Comparison of ENCODE assay signal across 8 cellular contexts in genomic region chr18:12408247-12408869, GRCh38. TPM values are rescaled to one million over a fixed set of nuclear protein-coding genes. Genes with fewer than 3 reads are reported as not detected.
A peak's percentile ranks its signal among the peaks of the same experiment; 100 is the strongest.
DNase-seq lines count a peak whose midpoint lies in the region; ATAC-seq, FAIRE-seq and TF ChIP-seq lines count a peak whose summit lies in the region.

No MANE protein-coding gene starts in this region.

- H3K4me1 ChIP-seq in Karpas-422 (ENCODE audit: low read length) (peaks cover 12% of the 10 kb centered on the region), GM12878 (ENCODE audit: control insufficient read depth, insufficient read depth, low read length) (peaks cover 4% of the 10 kb centered on the region), kidney (ENCODE audit: control insufficient read depth in 1 of 2, insufficient read depth in 1 of 2, low read depth in 1 of 2, low read length in 2 of 2) (peaks cover 0 to 4% of the 10 kb centered on the region in 2 donors)

- TF ChIP-seq POLR2A in GM12878 (IDR thresholded peaks at IDR 0.05; ENCODE audit: low read depth, low read length): no peak

- intact Hi-C loops in GM12878 (cut with micrococcal nuclease; ENCODE audit: unreplicated experiment) (no loop called here), kidney (cut with DNase I) (no loop called here)

- H3K4me2 ChIP-seq in Karpas-422 (ENCODE audit: low read depth, low read length, poor library complexity, severe bottlenecking) (peak overlapping the region; percentile 72), GM12878 (ENCODE audit: control insufficient read depth, insufficient read depth) (peak overlapping the region; percentile 98)

- H3K9me2 ChIP-seq in Karpas-422 (replicated peaks; ENCODE audit: insufficient read depth, low read length): no peaks in the 10 kb centered on the region

- H3K27ac ChIP-seq in Karpas-422 (ENCODE audit: low read length) (peak overlapping the region; percentile 56; the same call in 1 of the 2 replicates), GM12878 (ENCODE audit: control insufficient read depth, insufficient read depth) (peak overlapping the region; percentile 68), kidney (ENCODE audit: low read depth in 2 of 2, low read length in 2 of 2) (no peak overlapping the region)

- H3K27me3 Mint-ChIP-seq in stimulated activated naive B cell treated with anti-CD40 and anti-IgM and Interleukin-4, amounts not matched to agents 10 μg/mL and 1 μg/mL and 100 μg/mL, for 72 hours: peaks cover 17 to 21% of the 10 kb centered on the region in 2 donors

- POLR2A ChIA-PET in GM12878 (lab: Charles Lee): interaction anchor here (1.1 to 1.7 kb wide), 2 partner anchors 31 to 32 kb away, joined by 3 to 13 read pairs; partner anchors contain the start of gene AFG3L2

- BruUV-seq in GM12878 (replicated peaks; lab: Mats Ljungman, UMichigan): no TSS peak

- TF ChIP-seq EP300 in GM12878 (IDR thresholded peaks at IDR 0.05; ENCODE audit: borderline replicate concordance in 1 of 2, control insufficient read depth in 1 of 2, low read depth in 2 of 2, low read length in 2 of 2): no peak

- H3K36me3 Mint-ChIP-seq in stimulated activated naive B cell treated with anti-CD40 and anti-IgM and Interleukin-4, amounts not matched to agents 10 μg/mL and 1 μg/mL and 100 μg/mL, for 72 hours: peaks cover 0 to 2% of the 10 kb centered on the region in 2 donors

- ATAC-seq in GM12878: no peak
- ATAC-seq in stimulated activated naive B cell treated with anti-CD40 and anti-IgM and Interleukin-4, amounts not matched to agents 10 μg/mL and 1 μg/mL and 100 μg/mL, for 72 hours (replicated peaks): peak; percentile 18 to 28
- ATAC-seq in HG02970 (IDR thresholded peaks at IDR 0.05; ENCODE audit: low FRiP score, unreplicated experiment): no peak

- H2AFZ ChIP-seq in Karpas-422 (ENCODE audit: low read length) (no peak overlapping the region), GM12878 (ENCODE audit: control insufficient read depth, low read depth, low read length) (peak overlapping the region; percentile 94)

- peak overlapping the region; percentile 83 for H3K27ac Mint-ChIP-seq in stimulated activated naive B cell treated with anti-CD40 and anti-IgM and Interleukin-4, amounts not matched to agents 10 μg/mL and 1 μg/mL and 100 μg/mL, for 72 hours

- CTCF ChIA-PET in GM12878 (lab: Yijun Ruan, JAX): interaction anchor here (1.2 to 1.7 kb wide), 2 partner anchors 15 to 31 kb away, joined by 3 to 7 read pairs; no protein-coding TSS in a partner anchor

- TF ChIP-seq RAD21 in GM12878 (IDR thresholded peaks at IDR 0.05; ENCODE audit: insufficient read depth, low read depth, low read length): no peak

- H3K27me3 ChIP-seq in Karpas-422 (ENCODE audit: low read length) (no peaks in the 10 kb centered on the region), GM12878 (replicated peaks in 1 of 2; ENCODE audit: control insufficient read depth in 2 of 2, insufficient read depth in 2 of 2, low read length in 1 of 2) (peaks cover 3 to 9% of the 10 kb centered on the region in 2 experiments)

- RAD21 ChIA-PET in GM12878 (lab: Charles Lee; ENCODE audit: unreplicated experiment): interaction anchor here (1.0 to 1.7 kb wide), 2 partner anchors 15 to 32 kb away, joined by 6 to 17 read pairs; partner anchors contain the start of gene AFG3L2

- H3K79me2 ChIP-seq in Karpas-422 (ENCODE audit: low read length): peaks cover 34% of the 10 kb centered on the region
- H3K79me2 ChIP-seq in GM12878 (ENCODE audit: control insufficient read depth, insufficient read depth, low read length): peaks cover 16% of the 10 kb centered on the region

- DNase-seq in SKM-1 (lab: John Stamatoyannopoulos, UW; ENCODE audit: unreplicated experiment): peak; percentile 16
- no peak for DNase-seq in SKM-1 treated with dmso at 0.1 percent for 144 hours (lab: John Stamatoyannopoulos, UW; ENCODE audit: unreplicated experiment)
- DNase-seq in Karpas-422: peak; percentile 61
- no peak for DNase-seq in GM12878 (ENCODE audit: low read depth, low spot score)
- DNase-seq in kidney: no peak
- peak; percentile 10 for DNase-seq in stimulated activated naive B cell treated with anti-CD40 and anti-IgM and Interleukin-4, amounts not matched to agents 10 μg/mL and 1 μg/mL and 100 μg/mL, for 72 hours
- no peak for DNase-seq in COLO829 (ENCODE audit: low spot score)

- peaks cover 13 to 26% of the 10 kb centered on the region in 2 donors for H3K4me1 Mint-ChIP-seq in stimulated activated naive B cell treated with anti-CD40 and anti-IgM and Interleukin-4, amounts not matched to agents 10 μg/mL and 1 μg/mL and 100 μg/mL, for 72 hours

- peak overlapping the region; percentile 82 for H3K9ac ChIP-seq in Karpas-422 (ENCODE audit: low read length)
- peak overlapping the region; percentile 76 for H3K9ac ChIP-seq in GM12878 (ENCODE audit: control insufficient read depth, insufficient read depth, low read length)
- peak overlapping the region; percentile 2 to 13 for H3K9ac ChIP-seq in kidney (ENCODE audit: low read length in 2 of 2)

- H3K4me3 ChIP-seq in Karpas-422 (ENCODE audit: low read length) (peak overlapping the region; percentile 89), GM12878 (peak overlapping the region; percentile 64), kidney (ENCODE audit: low read length in 2 of 2) (peak overlapping the region; percentile 39 to 54)

- H3K9me3 ChIP-seq in Karpas-422 (ENCODE audit: low read length) (no peaks in the 10 kb centered on the region), GM12878 (replicated peaks; ENCODE audit: control insufficient read depth, insufficient read depth, low read length) (no peaks in the 10 kb centered on the region), kidney (ENCODE audit: control insufficient read depth in 1 of 2, low read length in 2 of 2) (no peaks in the 10 kb centered on the region)

- peak; percentile 38 for FAIRE-seq in GM12878 (lab: Jason Lieb, UNC)
- no peak for FAIRE-seq in kidney (lab: Jason Lieb, UNC)

- in situ Hi-C loops in GM12878 (cut with MboI): no loop called here

- H4K20me1 ChIP-seq in Karpas-422 (ENCODE audit: insufficient read depth, low read depth, low read length) (no peaks in the 10 kb centered on the region), GM12878 (ENCODE audit: control insufficient read depth, insufficient read depth) (no peaks in the 10 kb centered on the region)

- H3K9me3 Mint-ChIP-seq in stimulated activated naive B cell treated with anti-CD40 and anti-IgM and Interleukin-4, amounts not matched to agents 10 μg/mL and 1 μg/mL and 100 μg/mL, for 72 hours: no peaks in the 10 kb centered on the region

- SMC1A ChIA-PET in GM12878 (lab: Charles Lee; ENCODE audit: uncharacterized antibody, unreplicated experiment): interaction anchor here (1.2 kb wide), 1 partner anchor 31 kb away, joined by 4 read pairs; the partner anchor contains the start of gene AFG3L2

- H3K36me3 ChIP-seq in Karpas-422 (ENCODE audit: insufficient read depth, low read length) (no peaks in the 10 kb centered on the region), GM12878 (ENCODE audit: control insufficient read depth in 2 of 2, insufficient read depth in 2 of 2, low read length in 1 of 2) (no peaks in the 10 kb centered on the region), kidney (ENCODE audit: control insufficient read depth in 1 of 2, insufficient read depth in 2 of 2, low read length in 2 of 2) (no peaks in the 10 kb centered on the region)

- H3K4me3 Mint-ChIP-seq in stimulated activated naive B cell treated with anti-CD40 and anti-IgM and Interleukin-4, amounts not matched to agents 10 μg/mL and 1 μg/mL and 100 μg/mL, for 72 hours: peak overlapping the region; percentile 80 to 87

- WGBS in GM12878 (ENCODE audit: insufficient coverage, insufficient replicate concordance, low lambda C conversion rate, missing lambda C conversion rate): 11% methylated on average over 17 of the region's 32 CpGs

- TF ChIP-seq CTCF in GM12878 (IDR thresholded peaks at IDR 0.05 in 2 of 3, conservative IDR thresholded peaks at IDR 0.05 in 1 of 3; ENCODE audit: control insufficient read depth in 2 of 3, extremely low read depth in 1 of 3, insufficient read depth in 1 of 3, low read depth in 3 of 3, low read length in 3 of 3) (no peak), kidney (IDR thresholded peaks at IDR 0.05; ENCODE audit: borderline replicate concordance, extremely low read depth, insufficient read depth) (no peak)

RNA-seq across cellular contexts. Expression of gene PRELID3A, which starts 0.6 kb away (rescaled TPM):
- total RNA-seq in Karpas-422 (2014; rRNA removed; shearing (Covaris generic); ENCODE audit: low replicate concordance): 2.3 and 5.6 TPM in 2 replicates
- total RNA-seq in GM12878 (2013; cell fraction: nucleolus; rRNA removed): 35.5 and 38.9 TPM in 2 replicates
- total RNA-seq in GM12878 (2014; rRNA removed): 6.0 and 11.0 TPM in 2 replicates
- total RNA-seq in GM12878 (2014; rRNA removed; fragmentation: Illumina TruSeq; extraction: Trizol): 6.9 and 7.3 TPM in 2 replicates
- 10.0 and 13.1 TPM in 2 replicates for total RNA-seq in GM12878 (2021)
- polyA plus RNA-seq in GM12878 (2011; ENCODE audit: low read depth): 2.8 TPM
- 6.1 and 7.6 TPM in 2 replicates for polyA plus RNA-seq in GM12878 (2011; rRNA removed)
- polyA plus RNA-seq in GM12878 (2011; cell fraction: cytosol; rRNA removed): 5.7 and 7.4 TPM in 2 replicates
- polyA plus RNA-seq in GM12878 (2011; cell fraction: nucleus; rRNA removed): 35.5 and 36.8 TPM in 2 replicates
- 5.6 and 6.6 TPM in 2 replicates for polyA plus RNA-seq in GM12878 (2012)
- 4.7 and 7.3 TPM in 2 replicates for polyA plus RNA-seq in GM12878 (2014; fragmentation: Illumina TruSeq; extraction: Trizol)
- polyA plus RNA-seq in GM12878 (2014; fragmentation: Nextera tagmentation; extraction: Ambion mirVana): 1 to 10 TPM in 1 of 2 experiments, under 1 TPM in 1; 0.43 to 1.2 TPM
- 14.3 and 19.4 TPM in 2 replicates for polyA plus RNA-seq in GM12878 (2014; rRNA removed)
- 1 to 10 TPM; 7.3 to 9.1 TPM for polyA plus RNA-seq in GM12878 (2016; fragmentation: Nextera tagmentation; extraction: Ambion mirVana)
- 1.8 and 3.0 TPM in 2 replicates for polyA minus RNA-seq in GM12878 (2011; rRNA and poly(A)+ RNA removed)
- 2.9 TPM in 1 of 2 replicates, not detected in the other for polyA minus RNA-seq in GM12878 (2011; cell fraction: cytosol; rRNA and poly(A)+ RNA removed)
- 2.9 and 8.0 TPM in 2 replicates for polyA minus RNA-seq in GM12878 (2011; cell fraction: nucleus; rRNA and poly(A)+ RNA removed)
- total RNA-seq in kidney: 2.7 TPM
- 0.80 TPM for polyA plus RNA-seq in kidney (ENCODE audit: insufficient read depth, low read depth, low replicate concordance)

RNA-seq across cellular contexts. Expression of gene AFG3L2, which starts 31.3 kb away (rescaled TPM):
- total RNA-seq in Karpas-422 (2014; rRNA removed; shearing (Covaris generic); ENCODE audit: low replicate concordance): 34.2 and 48.8 TPM in 2 replicates
- total RNA-seq in GM12878 (2013; cell fraction: nucleolus; rRNA removed): 76.0 and 83.0 TPM in 2 replicates
- total RNA-seq in GM12878 (2014; rRNA removed) (57.9 and 62.9 TPM in 2 replicates), GM12878 (2014; rRNA removed; fragmentation: Illumina TruSeq; extraction: Trizol) (67.7 and 71.0 TPM in 2 replicates), GM12878 (2021) (63.8 and 68.0 TPM in 2 replicates), kidney (55.9 TPM)
- polyA plus RNA-seq in GM12878 (2011; ENCODE audit: low read depth): 27.0 TPM
- polyA plus RNA-seq in GM12878 (2011; rRNA removed) (49.6 and 62.2 TPM in 2 replicates), GM12878 (2014; fragmentation: Illumina TruSeq; extraction: Trizol) (57.6 and 70.8 TPM in 2 replicates), GM12878 (2014; fragmentation: Nextera tagmentation; extraction: Ambion mirVana) (10 to 100 TPM; 21.0 to 21.6 TPM), GM12878 (2014; rRNA removed) (50.4 and 56.1 TPM in 2 replicates), GM12878 (2016; fragmentation: Nextera tagmentation; extraction: Ambion mirVana) (10 to 100 TPM; 66.6 to 72.7 TPM), kidney (ENCODE audit: insufficient read depth, low read depth, low replicate concordance) (62.7 TPM)
- polyA plus RNA-seq in GM12878 (2011; cell fraction: cytosol; rRNA removed): 32.0 and 33.2 TPM in 2 replicates
- 46.8 and 48.9 TPM in 2 replicates for polyA plus RNA-seq in GM12878 (2011; cell fraction: nucleus; rRNA removed)
- 35.5 and 37.8 TPM in 2 replicates for polyA plus RNA-seq in GM12878 (2012)
- polyA minus RNA-seq in GM12878 (2011; rRNA and poly(A)+ RNA removed): 41.6 and 42.9 TPM in 2 replicates
- 17.1 and 23.5 TPM in 2 replicates for polyA minus RNA-seq in GM12878 (2011; cell fraction: cytosol; rRNA and poly(A)+ RNA removed)
- polyA minus RNA-seq in GM12878 (2011; cell fraction: nucleus; rRNA and poly(A)+ RNA removed): 16.3 and 27.9 TPM in 2 replicates

Comparison
In these comparisons a context has a peak if more than half of its experiments do, and no peak if none do; other contexts are left out.
1. DNase-seq: peak in SKM-1 (single experiment), Karpas-422 (single experiment) and stimulated activated naive B cell treated with anti-CD40 and anti-IgM and Interleukin-4, amounts not matched to agents 10 μg/mL and 1 μg/mL and 100 μg/mL, for 72 hours (single experiment); none in SKM-1 treated with dmso at 0.1 percent for 144 hours (single experiment), GM12878 (single experiment), kidney (single experiment) and COLO829 (single experiment).
2. H3K27ac ChIP-seq: peak in Karpas-422 (single experiment) and GM12878 (single experiment); none in kidney (0 of 2).
3. H3K9ac ChIP-seq: peak in every context shown above with its lines; median percentile 82 in Karpas-422; 76 in GM12878; 8 in kidney.
4. ATAC-seq: peak in stimulated activated naive B cell treated with anti-CD40 and anti-IgM and Interleukin-4, amounts not matched to agents 10 μg/mL and 1 μg/mL and 100 μg/mL, for 72 hours (2 of 2); none in GM12878 (single experiment) and HG02970 (single experiment).
5. Peak in every context shown above with its lines, with median percentiles within 50 percentile points of each other: H3K4me3 ChIP-seq.